Comparison of ENCODE assay signal across 9 cellular contexts in genomic region chrX:19392703-19393102, GRCh38.
"Had no signal": no experiment of that assay in that cellular context is flagged by ENCODE, and none has a peak within 500 bp of the region (broad histone marks: within the 10 kb centered on the region; RNA-seq: fewer than 3 reads in every experiment).

No MANE protein-coding gene starts in this region.

- FAIRE-seq: H1, HepG2 had no signal

- H3K4me1 Mint-ChIP-seq: GM23338, IgD-negative memory B cell had no signal

- H3K9me3 Mint-ChIP-seq: GM23338, HFFc6, IgD-negative memory B cell had no signal

- H3K36me3 Mint-ChIP-seq: IgD-negative memory B cell had no signal

- H3K27me3 Mint-ChIP-seq: IgD-negative memory B cell had no signal

- H3K27ac Mint-ChIP-seq: GM23338, HFFc6, IgD-negative memory B cell had no signal

- H2AFZ ChIP-seq: GM23338 had no signal

- H3K9me3 ChIP-seq: HAP-1 had no signal

- H3K4me2 ChIP-seq: GM23338 had no signal

- H3K27ac ChIP-seq: HL-60 had no signal

- H3K4me1 ChIP-seq: HAP-1 had no signal

- H3K4me3 ChIP-seq: GM23338, HAP-1 had no signal

- DNase-seq: H7, HFFc6, KG1 had no signal

- H3K4me3 Mint-ChIP-seq: GM23338, HFFc6, IgD-negative memory B cell had no signal
